ENCODE assay signal across 8 cellular contexts in genomic region chr14:77376380-77376770, GRCh38. TPM values are rescaled to one million over a fixed set of nuclear protein-coding genes. Genes with fewer than 3 reads are reported as not detected.
DNase-seq lines count a peak whose midpoint lies in the region; ATAC-seq lines count a peak whose summit lies in the region.

No MANE protein-coding gene starts in this region.

- H3K9me3 Mint-ChIP-seq in CD8-positive, alpha-beta memory T cell = no peaks in the 10 kb centered on the region
- no peaks in the 10 kb centered on the region for H3K9me3 Mint-ChIP-seq in stimulated activated naive CD8-positive, alpha-beta T cell treated with anti-CD3 and anti-CD28 coated beads, Interleukin-15, Interleukin-2, amounts not matched to agents 100 ng/mL and 50 ng/mL, for 24 hours

- no peaks in the 10 kb centered on the region for H3K36me3 ChIP-seq in CD8-positive, alpha-beta memory T cell (ENCODE audit: insufficient read depth, low read length)
- no peaks in the 10 kb centered on the region for H3K36me3 ChIP-seq in endocrine pancreas (ENCODE audit: control insufficient read depth, insufficient read depth, low read length)
- H3K36me3 ChIP-seq in mucosa of rectum (ENCODE audit: control insufficient read depth in 2 of 2, insufficient read depth in 2 of 2, low read length in 2 of 2) = no peaks in the 10 kb centered on the region

- CTCF ChIA-PET in CD8-positive, alpha-beta memory T cell (lab: Charles Lee) = interaction anchor here (1.2 to 1.4 kb wide), 5 partner anchors 11 to 60 kb away, joined by 3 to 9 read pairs (median 3); no protein-coding TSS in a partner anchor

- H3K4me3 ChIP-seq in CD8-positive, alpha-beta memory T cell (ENCODE audit: low read length) = peak overlapping the region; percentile 84
- peak overlapping the region; percentile 64 for H3K4me3 ChIP-seq in endocrine pancreas (ENCODE audit: control insufficient read depth, insufficient read depth, low read length)
- peak overlapping the region; percentile 92 to 94 for H3K4me3 ChIP-seq in mucosa of rectum (ENCODE audit: low read length in 2 of 2)

- H3K9ac ChIP-seq in endocrine pancreas (ENCODE audit: control insufficient read depth, insufficient read depth, low read length) (peak overlapping the region; percentile 94), mucosa of rectum (ENCODE audit: low read depth in 1 of 2, low read length in 2 of 2) (peak overlapping the region; percentile 80 to 82)

- peaks cover 27 to 47% (median 41%) of the 10 kb centered on the region in 3 donors for H3K4me1 Mint-ChIP-seq in CD8-positive, alpha-beta memory T cell
- H3K4me1 Mint-ChIP-seq in stimulated activated naive CD8-positive, alpha-beta T cell treated with anti-CD3 and anti-CD28 coated beads, Interleukin-15, Interleukin-2, amounts not matched to agents 100 ng/mL and 50 ng/mL, for 24 hours (ENCODE audit: low read depth) = peaks cover 47% of the 10 kb centered on the region

- H3K4me3 Mint-ChIP-seq in CD8-positive, alpha-beta memory T cell = peak overlapping the region in 5 of 7 donors; percentile 86 to 93 (median 89)
- peak overlapping the region; percentile 93 for H3K4me3 Mint-ChIP-seq in stimulated activated naive CD8-positive, alpha-beta T cell treated with anti-CD3 and anti-CD28 coated beads, Interleukin-15, Interleukin-2, amounts not matched to agents 100 ng/mL and 50 ng/mL, for 24 hours

- H3K27me3 Mint-ChIP-seq in CD8-positive, alpha-beta memory T cell = no peaks in the 10 kb centered on the region
- H3K27me3 Mint-ChIP-seq in stimulated activated naive CD8-positive, alpha-beta T cell treated with anti-CD3 and anti-CD28 coated beads, Interleukin-15, Interleukin-2, amounts not matched to agents 100 ng/mL and 50 ng/mL, for 24 hours = no peaks in the 10 kb centered on the region

- peak in 1 of 5 donors; percentile 52 for DNase-seq in CD8-positive, alpha-beta memory T cell
- DNase-seq in HPDE6-E6E7 (ENCODE audit: extremely low spot score) = peak; percentile 20
- DNase-seq in activated CD4-positive, CD25-positive, alpha-beta regulatory T cell (lab: John Stamatoyannopoulos, UW) = peak; percentile 1 to 27 (median 16)

- ATAC-seq in GM19467 (IDR thresholded peaks at IDR 0.05; ENCODE audit: unreplicated experiment) (peak; percentile 5), GM18870 (IDR thresholded peaks at IDR 0.05; ENCODE audit: unreplicated experiment) (no peak)

- POLR2A ChIA-PET in CD8-positive, alpha-beta memory T cell (lab: Charles Lee) = interaction anchor here (1.0 to 1.9 kb wide), 3 partner anchors 18 to 55 kb away, joined by 3 to 21 read pairs (median 3); partner anchors contain the start of genes GSTZ1 and POMT2

- H3K4me1 ChIP-seq in CD8-positive, alpha-beta memory T cell (ENCODE audit: insufficient read depth, low read length) = peaks cover 16% of the 10 kb centered on the region
- H3K4me1 ChIP-seq in endocrine pancreas (ENCODE audit: control insufficient read depth, insufficient read depth, low read length) (no peaks in the 10 kb centered on the region), mucosa of rectum (ENCODE audit: control insufficient read depth in 2 of 2, insufficient read depth in 2 of 2, low read length in 2 of 2) (peaks cover 10 to 15% of the 10 kb centered on the region in 2 donors)

- peak overlapping the region; percentile 64 to 98 (median 91) for H3K27ac Mint-ChIP-seq in CD8-positive, alpha-beta memory T cell
- peak overlapping the region; percentile 91 for H3K27ac Mint-ChIP-seq in stimulated activated naive CD8-positive, alpha-beta T cell treated with anti-CD3 and anti-CD28 coated beads, Interleukin-15, Interleukin-2, amounts not matched to agents 100 ng/mL and 50 ng/mL, for 24 hours

- peak overlapping the region; percentile 76 for H3K27ac ChIP-seq in CD8-positive, alpha-beta memory T cell (ENCODE audit: low read depth, low read length)
- H3K27ac ChIP-seq in mucosa of rectum (ENCODE audit: low read depth in 2 of 2, low read length in 2 of 2) = peak overlapping the region; percentile 76 to 80

- peaks cover 0 to 2% (median 2%) of the 10 kb centered on the region in 3 donors for H3K36me3 Mint-ChIP-seq in CD8-positive, alpha-beta memory T cell
- peaks cover 21% of the 10 kb centered on the region for H3K36me3 Mint-ChIP-seq in stimulated activated naive CD8-positive, alpha-beta T cell treated with anti-CD3 and anti-CD28 coated beads, Interleukin-15, Interleukin-2, amounts not matched to agents 100 ng/mL and 50 ng/mL, for 24 hours (ENCODE audit: low read depth)

- H3K27me3 ChIP-seq in CD8-positive, alpha-beta memory T cell (ENCODE audit: insufficient read depth, low read length, poor library complexity, severe bottlenecking) = no peaks in the 10 kb centered on the region
- no peaks in the 10 kb centered on the region for H3K27me3 ChIP-seq in endocrine pancreas (ENCODE audit: control insufficient read depth, insufficient read depth, low read length)
- H3K27me3 ChIP-seq in mucosa of rectum (ENCODE audit: control insufficient read depth in 2 of 2, insufficient read depth in 2 of 2, low read length in 2 of 2) = no peaks in the 10 kb centered on the region

- H3K9me3 ChIP-seq in CD8-positive, alpha-beta memory T cell (ENCODE audit: low read length) = no peaks in the 10 kb centered on the region
- H3K9me3 ChIP-seq in endocrine pancreas (ENCODE audit: control insufficient read depth, low read length) (no peaks in the 10 kb centered on the region), mucosa of rectum (ENCODE audit: control insufficient read depth in 2 of 2, low read length in 2 of 2) (no peaks in the 10 kb centered on the region)

RNA-seq across cellular contexts. Expression of gene TMED8, which starts 0.5 kb away (rescaled TPM):
- total RNA-seq in CD8-positive, alpha-beta memory T cell = 10 to 100 TPM; 20.9 to 22.2 TPM
- polyA plus RNA-seq in CD8-positive, alpha-beta memory T cell = 3.2 TPM

RNA-seq across cellular contexts. Expression of gene SAMD15, which starts 0.8 kb away (rescaled TPM):
- total RNA-seq in CD8-positive, alpha-beta memory T cell = 1 to 10 TPM in 1 of 2 experiments, under 1 TPM in 1; 0.83 to 1.0 TPM
- polyA plus RNA-seq in CD8-positive, alpha-beta memory T cell = 0.08 TPM

RNA-seq across cellular contexts. Expression of gene NOXRED1, which starts 46.9 kb away (rescaled TPM):
- under 1 TPM; 0.40 to 0.42 TPM for total RNA-seq in CD8-positive, alpha-beta memory T cell
- not detected for polyA plus RNA-seq in CD8-positive, alpha-beta memory T cell

RNA-seq across cellular contexts. Expression of gene GSTZ1, which starts 55.5 kb away (rescaled TPM):
- 10 to 100 TPM; 16.8 to 20.1 TPM for total RNA-seq in CD8-positive, alpha-beta memory T cell
- polyA plus RNA-seq in CD8-positive, alpha-beta memory T cell = 5.4 TPM

RNA-seq across cellular contexts. Expression of gene POMT2, which starts 55.7 kb away (rescaled TPM):
- 10 to 100 TPM; 19.0 to 21.6 TPM for total RNA-seq in CD8-positive, alpha-beta memory T cell
- 1.7 TPM for polyA plus RNA-seq in CD8-positive, alpha-beta memory T cell
